In genomic region chr6:87747646-87748045, GRCh38 we compare ENCODE assay signal across 18 cellular contexts. TPM values are rescaled to one million over a fixed set of nuclear protein-coding genes. Genes with fewer than 3 reads are reported as not detected.
A peak's percentile ranks its signal among the peaks of the same experiment; 100 is the strongest.
DNase-seq lines count a peak whose midpoint lies in the region; ATAC-seq, FAIRE-seq and TF ChIP-seq lines count a peak whose summit lies in the region.
"Had no signal": no experiment of that assay in that cellular context is flagged by ENCODE, and none has a peak within 500 bp of the region (broad histone marks: within the 10 kb centered on the region; RNA-seq: fewer than 3 reads in every experiment).

No MANE protein-coding gene starts in this region.

- H3K79me2 ChIP-seq in OCI-LY3 (ENCODE audit: low read length) = no peaks in the 10 kb centered on the region

- H3K4me3 ChIP-seq in OCI-LY3 (ENCODE audit: low read length) (no peak overlapping the region), bronchial epithelial cell (ENCODE audit: low read depth, low read length) (no peak overlapping the region)
- H3K4me3 ChIP-seq: mucosa of descending colon, transverse colon had no signal

- ATAC-seq in Right ventricle myocardium superior (ENCODE audit: poor library complexity) = no peak
- no peak for ATAC-seq in left colon
- ATAC-seq in GM19397 (IDR thresholded peaks at IDR 0.05; ENCODE audit: unreplicated experiment) = no peak
- ATAC-seq: CD8-positive, alpha-beta T cell; mucosa of descending colon; stimulated activated naive CD8-positive, alpha-beta T cell treated with anti-CD3 and anti-CD28 coated beads, Interleukin-15, Interleukin-2, amounts not matched to agents 100 U/mL and 50 U/mL, for 24 hours had no signal

- FAIRE-seq in GM12891 (lab: Jason Lieb, UNC) (peak; percentile 47), bronchial epithelial cell (lab: Jason Lieb, UNC) (no peak)
- FAIRE-seq: frontal cortex had no signal

- peak overlapping the region; percentile 63 for H3K27ac ChIP-seq in OCI-LY3 (ENCODE audit: low read length)
- H3K27ac ChIP-seq: transverse colon had no signal

- peak overlapping the region; percentile 50; the same call in 1 of the 2 replicates for H2AFZ ChIP-seq in OCI-LY3 (ENCODE audit: low read depth, low read length)

- H3K4me2 ChIP-seq in OCI-LY3 (ENCODE audit: low read length) = 0 out of 2 replicates have a peak overlapping the region, but pooled peaks have one; percentile 3

- no peak for TF ChIP-seq CTCF in OCI-LY3 (IDR thresholded peaks at IDR 0.05; ENCODE audit: low read depth, low read length)
- TF ChIP-seq CTCF in bronchial epithelial cell (IDR thresholded peaks at IDR 0.05; ENCODE audit: insufficient read depth, low read length, severe bottlenecking) = no peak

- DNase-seq in AML-193 (lab: John Stamatoyannopoulos, UW) (peak; percentile 36 to 54), GM12891 (ENCODE audit: insufficient read length, low spot score) (no peak), bronchial epithelial cell (ENCODE audit: low read depth) (peak; percentile 56), DMS 273 treated with DMSO at 0.1 percent for 48 hours (lab: John Stamatoyannopoulos, UW) (no peak), Right ventricle myocardium superior (no peak), left colon (no peak)
- DNase-seq: activated CD4-positive, alpha-beta T cell treated with anti-CD3 and anti-CD28 coated beads, Interleukin-2, amount 10 ng/mL, durations not matched to agents 24 days and 14 days; activated effector memory CD4-positive, alpha-beta T cell treated with anti-CD3 and anti-CD28 coated beads, Interleukin-2, amount 50 U/mL, for 16 hours; CD8-positive, alpha-beta T cell; Karpas-422; mucosa of descending colon; NCI-H446 treated with DMSO at 0.1 percent for 48 hours; stimulated activated naive CD8-positive, alpha-beta T cell treated with anti-CD3 and anti-CD28 coated beads, Interleukin-15, Interleukin-2, amounts not matched to agents 100 U/mL and 50 U/mL, for 24 hours; T1000; transverse colon had no signal

- H4K20me1 ChIP-seq in OCI-LY3 (ENCODE audit: insufficient read depth, low read length) = no peaks in the 10 kb centered on the region

- intact Hi-C loops in Right ventricle myocardium superior (cut with DNase I) = no loop called here
- intact Hi-C loops in left colon (cut with DNase I, micrococcal nuclease) = no loop called here

- H3K9me3 ChIP-seq in OCI-LY3 (ENCODE audit: insufficient read depth, low read length) = no peaks in the 10 kb centered on the region
- H3K9me3 ChIP-seq: mucosa of descending colon, transverse colon had no signal

- TF ChIP-seq POLR2A in GM12891 (IDR thresholded peaks at IDR 0.05; ENCODE audit: low read depth, low read length) = no peak

- peaks cover 21% of the 10 kb centered on the region for H3K4me1 ChIP-seq in OCI-LY3 (ENCODE audit: low read length)
- H3K4me1 ChIP-seq: transverse colon had no signal

- no peaks in the 10 kb centered on the region for H3K27me3 ChIP-seq in OCI-LY3 (ENCODE audit: low read depth, low read length)
- no peaks in the 10 kb centered on the region for H3K27me3 ChIP-seq in bronchial epithelial cell (ENCODE audit: control insufficient read depth, insufficient read depth, low read length)
- H3K27me3 ChIP-seq: transverse colon had no signal

- H3K36me3 ChIP-seq in OCI-LY3 (replicated peaks; ENCODE audit: low read depth, low read length) = no peaks in the 10 kb centered on the region
- H3K36me3 ChIP-seq in bronchial epithelial cell (ENCODE audit: control insufficient read depth, insufficient read depth, low read length) = no peaks in the 10 kb centered on the region
- H3K36me3 ChIP-seq: transverse colon had no signal

- peak overlapping the region; percentile 11; the same call in 1 of the 2 replicates for H3K9ac ChIP-seq in OCI-LY3 (ENCODE audit: low read length)

TF ChIP-seq in GM12891, 5 proteins besides CTCF, POLR2A, EP300 and RAD21:
- TF ChIP-seq PAX5 (IDR thresholded peaks at IDR 0.05; ENCODE audit: insufficient read depth, low read length, severe bottlenecking) (no peak), SPI1 (IDR thresholded peaks at IDR 0.05; ENCODE audit: low read depth, low read length) (no peak), POU2F2 (IDR thresholded peaks at IDR 0.05; ENCODE audit: low read depth, low read length) (no peak), POLR2AphosphoS5 (IDR thresholded peaks at IDR 0.05; ENCODE audit: low read depth, low read length) (no peak), TAF1 (IDR thresholded peaks at IDR 0.05; ENCODE audit: low read depth, low read length) (no peak)

RNA-seq across cellular contexts. Expression of gene AKIRIN2, which starts 45.6 kb away (rescaled TPM):
- polyA plus RNA-seq in GM12891 (2012; ENCODE audit: low read depth, missing spikeins) = 50.7 TPM
- total RNA-seq in bronchial epithelial cell (22.6 and 30.2 TPM in 2 replicates), Right ventricle myocardium superior (38.9 TPM), left colon (10 to 100 TPM; 30.4 to 40.9 TPM)

Comparison
In these comparisons a context has a peak if more than half of its experiments do, and no peak if none do; other contexts are left out.
1. DNase-seq: peak in AML-193 (2 of 2) and bronchial epithelial cell (single experiment); none in GM12891 (single experiment), DMS 273 treated with DMSO at 0.1 percent for 48 hours (single experiment), Right ventricle myocardium superior (single experiment) and left colon (0 of 2).